12 cellular contexts compared by ENCODE assay signal in genomic region chr19:2544576-2545415, GRCh38.
DNase-seq lines count a peak whose midpoint lies in the region; ATAC-seq and TF ChIP-seq lines count a peak whose summit lies in the region.
"Had no signal": no experiment of that assay in that cellular context is flagged by ENCODE, and none has a peak within 500 bp of the region (broad histone marks: within the 10 kb centered on the region; RNA-seq: fewer than 3 reads in every experiment).

No MANE protein-coding gene starts in this region.

- WGBS in esophagus muscularis mucosa: 97% methylated on average over 5 of the region's 18 CpGs
- WGBS in urinary bladder: 93% methylated on average over 18 of the region's 18 CpGs

- peak overlapping the region; percentile 54 for H3K27ac Mint-ChIP-seq in activated naive CD8-positive, alpha-beta T cell treated with anti-CD3 and anti-CD28 coated beads, Interleukin-2, amount 10 ng/mL, durations not matched to agents 7 days and 5 days
- H3K27ac Mint-ChIP-seq in activated naive CD8-positive, alpha-beta T cell treated with anti-CD3 and anti-CD28 coated beads, Interleukin-2, amount 50 U/mL, for 24 hours: no peak overlapping the region
- H3K27ac Mint-ChIP-seq in osteocyte (ENCODE audit: unreplicated experiment): peak overlapping the region; percentile 98

- no peak overlapping the region for H3K4me3 Mint-ChIP-seq in activated naive CD8-positive, alpha-beta T cell treated with anti-CD3 and anti-CD28 coated beads, Interleukin-2, amount 10 ng/mL, durations not matched to agents 7 days and 5 days
- H3K4me3 Mint-ChIP-seq in activated naive CD8-positive, alpha-beta T cell treated with anti-CD3 and anti-CD28 coated beads, Interleukin-2, amount 50 U/mL, for 24 hours: no peak overlapping the region
- no peak overlapping the region for H3K4me3 Mint-ChIP-seq in osteocyte (ENCODE audit: unreplicated experiment)

- TF ChIP-seq EP300 in esophagus muscularis mucosa (IDR thresholded peaks at IDR 0.05): no peak

- no peak for TF ChIP-seq POLR2A in esophagus muscularis mucosa (IDR thresholded peaks at IDR 0.05; ENCODE audit: low read depth)

- no peaks in the 10 kb centered on the region for H3K36me3 Mint-ChIP-seq in activated naive CD8-positive, alpha-beta T cell treated with anti-CD3 and anti-CD28 coated beads, Interleukin-2, amount 10 ng/mL, durations not matched to agents 7 days and 5 days
- no peaks in the 10 kb centered on the region for H3K36me3 Mint-ChIP-seq in activated naive CD8-positive, alpha-beta T cell treated with anti-CD3 and anti-CD28 coated beads, Interleukin-2, amount 50 U/mL, for 24 hours (ENCODE audit: low read depth)
- no peaks in the 10 kb centered on the region for H3K36me3 Mint-ChIP-seq in osteocyte (ENCODE audit: unreplicated experiment)

- H3K4me1 Mint-ChIP-seq in activated naive CD8-positive, alpha-beta T cell treated with anti-CD3 and anti-CD28 coated beads, Interleukin-2, amount 10 ng/mL, durations not matched to agents 7 days and 5 days: peaks cover 16% of the 10 kb centered on the region
- peaks cover 23% of the 10 kb centered on the region for H3K4me1 Mint-ChIP-seq in activated naive CD8-positive, alpha-beta T cell treated with anti-CD3 and anti-CD28 coated beads, Interleukin-2, amount 50 U/mL, for 24 hours
- H3K4me1 Mint-ChIP-seq in osteocyte (ENCODE audit: unreplicated experiment): peaks cover 77% of the 10 kb centered on the region

- H3K9me3 ChIP-seq in esophagus muscularis mucosa: no peaks in the 10 kb centered on the region

- POLR2A ChIA-PET in activated naive CD8-positive, alpha-beta T cell treated with anti-CD3 and anti-CD28 coated beads, Interleukin-2, amount 10 ng/mL, durations not matched to agents 7 days and 5 days (lab: Charles Lee): interaction anchor here (0.6 to 4.6 kb wide), 8 partner anchors 8 to 873 kb away, joined by 3 to 75 read pairs (median 8); partner anchors contain the start of genes GADD45B and TIMM13

- H3K36me3 ChIP-seq in esophagus muscularis mucosa (no peaks in the 10 kb centered on the region), urinary bladder (ENCODE audit: insufficient read depth) (no peaks in the 10 kb centered on the region)

- DNase-seq in activated naive CD8-positive, alpha-beta T cell treated with anti-CD3 and anti-CD28 coated beads, Interleukin-2, amount 10 ng/mL, durations not matched to agents 7 days and 5 days: no peak
- DNase-seq in activated naive CD8-positive, alpha-beta T cell treated with anti-CD3 and anti-CD28 coated beads, Interleukin-2, amount 50 U/mL, for 24 hours: no peak
- DNase-seq in esophagus muscularis mucosa (ENCODE audit: extremely low spot score) (no peak), osteocyte (ENCODE audit: extremely low spot score, unreplicated experiment) (no peak), epidermal melanocyte (ENCODE audit: insufficient read length, low spot score) (no peak), NCI-H1048 (lab: John Stamatoyannopoulos, UW) (no peak)
- DNase-seq: activated naive CD4-positive, alpha-beta T cell; erythroblast; KBM-7; stimulated activated CD4-positive, alpha-beta T cell treated with anti-CD3 and anti-CD28 coated beads, Interleukin-2, amount 100 ng/mL, for 24 hours had no signal

- peak overlapping the region; percentile 91 to 97 (median 92) for H3K27ac ChIP-seq in esophagus muscularis mucosa (replicated peaks in 1 of 4)
- peak overlapping the region; percentile 59 for H3K27ac ChIP-seq in urinary bladder (ENCODE audit: low read depth)

- no peak for ATAC-seq in activated naive CD8-positive, alpha-beta T cell treated with anti-CD3 and anti-CD28 coated beads, Interleukin-2, amount 10 ng/mL, durations not matched to agents 7 days and 5 days (ENCODE audit: low read depth)
- ATAC-seq in activated naive CD8-positive, alpha-beta T cell treated with anti-CD3 and anti-CD28 coated beads, Interleukin-2, amount 50 U/mL, for 24 hours: no peak
- ATAC-seq in GM19328 (IDR thresholded peaks at IDR 0.05; ENCODE audit: unreplicated experiment): no peak

- no peak for TF ChIP-seq CTCF in esophagus muscularis mucosa (IDR thresholded peaks at IDR 0.05)
- TF ChIP-seq CTCF in osteocyte (IDR thresholded peaks at IDR 0.05): no peak

- H3K4me1 ChIP-seq in esophagus muscularis mucosa (peaks cover 72 to 90% (median 86%) of the 10 kb centered on the region in 4 donors), urinary bladder (ENCODE audit: insufficient read depth) (no peaks in the 10 kb centered on the region)

- no peaks in the 10 kb centered on the region for H3K27me3 ChIP-seq in esophagus muscularis mucosa

- H3K4me3 ChIP-seq in esophagus muscularis mucosa (peak overlapping the region; percentile 32 to 48 (median 38)), urinary bladder (ENCODE audit: low read depth, low read length) (no peak overlapping the region)

- no peaks in the 10 kb centered on the region for H3K9me3 Mint-ChIP-seq in activated naive CD8-positive, alpha-beta T cell treated with anti-CD3 and anti-CD28 coated beads, Interleukin-2, amount 10 ng/mL, durations not matched to agents 7 days and 5 days
- no peaks in the 10 kb centered on the region for H3K9me3 Mint-ChIP-seq in activated naive CD8-positive, alpha-beta T cell treated with anti-CD3 and anti-CD28 coated beads, Interleukin-2, amount 50 U/mL, for 24 hours
- no peaks in the 10 kb centered on the region for H3K9me3 Mint-ChIP-seq in osteocyte (ENCODE audit: unreplicated experiment)

- intact Hi-C loops in esophagus muscularis mucosa (cut with DNase I): loop anchor here (5.0 kb wide), 1 partner anchor 63 kb away; no protein-coding TSS in a partner anchor

- no peaks in the 10 kb centered on the region for H3K27me3 Mint-ChIP-seq in activated naive CD8-positive, alpha-beta T cell treated with anti-CD3 and anti-CD28 coated beads, Interleukin-2, amount 10 ng/mL, durations not matched to agents 7 days and 5 days
- no peaks in the 10 kb centered on the region for H3K27me3 Mint-ChIP-seq in activated naive CD8-positive, alpha-beta T cell treated with anti-CD3 and anti-CD28 coated beads, Interleukin-2, amount 50 U/mL, for 24 hours
- no peaks in the 10 kb centered on the region for H3K27me3 Mint-ChIP-seq in osteocyte (ENCODE audit: unreplicated experiment)
